20 cellular contexts compared by ENCODE assay signal in genomic region chrX:130287071-130287770, GRCh38. TPM values are rescaled to one million over a fixed set of nuclear protein-coding genes. Genes with fewer than 3 reads are reported as not detected.
A peak's percentile ranks its signal among the peaks of the same experiment; 100 is the strongest.
DNase-seq lines count a peak whose midpoint lies in the region; ATAC-seq, FAIRE-seq and TF ChIP-seq lines count a peak whose summit lies in the region.
"Had no signal": no experiment of that assay in that cellular context is flagged by ENCODE, and none has a peak within 500 bp of the region (broad histone marks: within the 10 kb centered on the region; RNA-seq: fewer than 3 reads in every experiment).

No MANE protein-coding gene starts in this region.

- TF ChIP-seq POLR2A in K562 (conservative IDR thresholded peaks at IDR 0.05) (no peak), HepG2 (IDR thresholded peaks at IDR 0.05; ENCODE audit: insufficient read depth in 1 of 2, low read depth in 2 of 2, low read length in 2 of 2) (no peak)

- intact Hi-C loops in K562 (cut with micrococcal nuclease) (no loop called here), HepG2 (cut with micrococcal nuclease; ENCODE audit: unreplicated experiment) (no loop called here)

- TF ChIP-seq EP300 in K562 (IDR thresholded peaks at IDR 0.05; ENCODE audit: low read length): no peak
- no peak for TF ChIP-seq EP300 in HepG2 (IDR thresholded peaks at IDR 0.05; ENCODE audit: low read depth in 2 of 2, low read length in 2 of 2)
- no peak for TF ChIP-seq EP300 in HepG2 (CRISPR knock-in tag; IDR thresholded peaks at IDR 0.05; ENCODE audit: borderline replicate concordance)

- H3K4me1 ChIP-seq in Karpas-422 (ENCODE audit: low read length): peaks cover 6% of the 10 kb centered on the region
- no peaks in the 10 kb centered on the region for H3K4me1 ChIP-seq in K562 (replicated peaks in 1 of 2; ENCODE audit: control insufficient read depth in 2 of 2, insufficient read depth in 2 of 2, low read length in 2 of 2)
- peaks cover 5% of the 10 kb centered on the region; the same call in 1 of the 2 replicates for H3K4me1 ChIP-seq in HepG2 (ENCODE audit: insufficient read depth, low read length)
- H3K4me1 ChIP-seq: Peyer's patch had no signal

- peak overlapping the region; percentile 5; the same call in 1 of the 2 replicates for H3K4me3 ChIP-seq in Karpas-422 (ENCODE audit: low read length)
- H3K4me3 ChIP-seq in K562: no peak overlapping the region
- peak overlapping the region; percentile 15 to 48 (median 42); a peak in 5 of 6 replicates for H3K4me3 ChIP-seq in HepG2 (replicated peaks in 1 of 3; ENCODE audit: insufficient read depth in 1 of 3, low read depth in 2 of 3, low read length in 3 of 3)
- H3K4me3 ChIP-seq: HAP-1, SJCRH30 had no signal

- TF ChIP-seq RAD21 in K562 (CRISPR knock-in tag; conservative IDR thresholded peaks at IDR 0.05 in 1 of 2, IDR thresholded peaks at IDR 0.05 in 1 of 2) (no peak), HepG2 (CRISPR knock-in tag; IDR thresholded peaks at IDR 0.05) (no peak)

- no peak overlapping the region for H3K27ac ChIP-seq in Karpas-422 (ENCODE audit: low read length)
- no peak overlapping the region for H3K27ac ChIP-seq in K562 (ENCODE audit: extremely low read depth, low read depth, low read length)
- no peak overlapping the region for H3K27ac ChIP-seq in HepG2 (ENCODE audit: extremely low read length, insufficient read depth, low read length)
- H3K27ac ChIP-seq: SJCRH30 had no signal

- FAIRE-seq in K562 (lab: Jason Lieb, UNC) (no peak), HepG2 (lab: Jason Lieb, UNC) (peak; percentile 90)
- FAIRE-seq: GM12891 had no signal

- H3K36me3 ChIP-seq in Karpas-422 (ENCODE audit: insufficient read depth, low read length): no peaks in the 10 kb centered on the region
- H3K36me3 ChIP-seq in K562 (ENCODE audit: control insufficient read depth, insufficient read depth, low read length): no peaks in the 10 kb centered on the region
- H3K36me3 ChIP-seq in HepG2 (replicated peaks in 1 of 2; ENCODE audit: control insufficient read depth in 1 of 2, insufficient read depth in 2 of 2, low read length in 2 of 2): no peaks in the 10 kb centered on the region
- H3K36me3 ChIP-seq: HAP-1, Peyer's patch, SJCRH30 had no signal

- 8% methylated on average over 11 of the region's 11 CpGs for WGBS in K562 (ENCODE audit: insufficient coverage, low coverage, missing lambda C conversion rate)
- WGBS in HepG2 (ENCODE audit: low lambda C conversion rate): 16% methylated on average over 5 of the region's 11 CpGs

- H3K9me3 ChIP-seq in Karpas-422 (ENCODE audit: low read length) (no peaks in the 10 kb centered on the region), K562 (replicated peaks; ENCODE audit: control insufficient read depth, insufficient read depth, low read depth, low read length) (no peaks in the 10 kb centered on the region; the same call in 1 of the 2 replicates), HepG2 (ENCODE audit: low read length) (no peaks in the 10 kb centered on the region)
- H3K9me3 ChIP-seq: Peyer's patch, SJCRH30 had no signal

- no peak for ATAC-seq in K562
- ATAC-seq in HepG2: peak; percentile 70
- ATAC-seq in HG02798 (IDR thresholded peaks at IDR 0.05; ENCODE audit: poor library complexity, unreplicated experiment): no peak
- ATAC-seq: CD8-positive, alpha-beta T cell had no signal

- no peak overlapping the region for H3K4me2 ChIP-seq in Karpas-422 (ENCODE audit: low read depth, low read length, poor library complexity, severe bottlenecking)
- H3K4me2 ChIP-seq in K562 (ENCODE audit: insufficient read depth, low read length): no peak overlapping the region
- peak overlapping the region; percentile 74 for H3K4me2 ChIP-seq in HepG2 (ENCODE audit: low read depth, low read length)

- H3K27me3 ChIP-seq in Karpas-422 (ENCODE audit: low read length) (peaks cover 4% of the 10 kb centered on the region; the same call in 1 of the 2 replicates), K562 (ENCODE audit: control insufficient read depth in 2 of 2, insufficient read depth in 2 of 2, low read length in 2 of 2) (no peaks in the 10 kb centered on the region; a peak in 1 of 5 replicates), HepG2 (ENCODE audit: control insufficient read depth in 1 of 2, insufficient read depth in 2 of 2, low read length in 2 of 2) (no peaks in the 10 kb centered on the region)
- H3K27me3 ChIP-seq: Peyer's patch, SJCRH30 had no signal

- CTCF ChIA-PET in K562 (lab: Yijun Ruan, JAX; ENCODE audit: low intra/inter-chr PET ratio): no interaction called here
- CTCF ChIA-PET in HepG2 (lab: Yijun Ruan, JAX; ENCODE audit: low intra/inter-chr PET ratio, low total read pairs): no interaction called here

- H3K9me1 ChIP-seq in K562 (ENCODE audit: control insufficient read depth, insufficient read depth, low read length): no peaks in the 10 kb centered on the region

- DNase-seq in Karpas-422 (no peak), K562 (ENCODE audit: extremely low read depth in 1 of 4, low spot score in 3 of 4) (no peak), HepG2 (ENCODE audit: low spot score) (peak; percentile 16), OCI-M2 (lab: John Stamatoyannopoulos, UW; ENCODE audit: unreplicated experiment) (no peak), T-helper 9 cell (no peak)
- no peak for DNase-seq in stimulated activated CD4-positive, alpha-beta T cell treated with anti-CD3 and anti-CD28 coated beads, Interleukin-4, amount 100 ng/mL, for 1 hour
- DNase-seq: ACHN; C1 segment of cervical spinal cord; CD8-positive, alpha-beta T cell; DMS153; NCI-H1417 treated with DMSO at 0.1 percent for 48 hours; NCI-H187; NCI-H2107; NCI-H69; NK-92 treated with Interleukin-12 subunit alpha and Interleukin-12 subunit beta, amount 100 ng/mL, for 24 hours; SJCRH30 had no signal

- BruUV-seq in K562 (replicated peaks; lab: Mats Ljungman, UMichigan) (no TSS peak), HepG2 (replicated peaks; lab: Mats Ljungman, UMichigan) (no TSS peak)

- POLR2A ChIA-PET in K562 (lab: Yijun Ruan, JAX) (no interaction called here), HepG2 (lab: Yijun Ruan, JAX) (no interaction called here)

- H4K20me1 ChIP-seq in Karpas-422 (ENCODE audit: insufficient read depth, low read depth, low read length): no peaks in the 10 kb centered on the region
- no peaks in the 10 kb centered on the region for H4K20me1 ChIP-seq in K562 (replicated peaks; ENCODE audit: control insufficient read depth, insufficient read depth, low read length)
- no peaks in the 10 kb centered on the region for H4K20me1 ChIP-seq in HepG2 (ENCODE audit: insufficient read depth, low read length)

- H2AFZ ChIP-seq in Karpas-422 (ENCODE audit: low read length): no peak overlapping the region
- peak overlapping the region; percentile 77 for H2AFZ ChIP-seq in K562 (ENCODE audit: low read depth, low read length)
- H2AFZ ChIP-seq in HepG2 (ENCODE audit: low read length): peak overlapping the region; percentile 69

- H3K79me2 ChIP-seq in Karpas-422 (ENCODE audit: low read length) (no peaks in the 10 kb centered on the region), K562 (ENCODE audit: control insufficient read depth, insufficient read depth, low read length) (no peaks in the 10 kb centered on the region), HepG2 (ENCODE audit: insufficient read depth, low read length) (no peaks in the 10 kb centered on the region)

- H3K9me2 ChIP-seq in Karpas-422 (replicated peaks; ENCODE audit: insufficient read depth, low read length): no peaks in the 10 kb centered on the region

- in situ Hi-C loops in K562 (cut with MboI): no loop called here
- in situ Hi-C loops in HepG2 (cut with HindIII; ENCODE audit: extremely low pct_ligation_motif_present, low pct_unique_long_range_greater_than_20kb): no loop called here

- TF ChIP-seq CTCF in K562 (IDR thresholded peaks at IDR 0.05 in 2 of 3, conservative IDR thresholded peaks at IDR 0.05 in 1 of 3; ENCODE audit: insufficient read depth in 2 of 3, low read depth in 1 of 3, low read length in 3 of 3) (no peak), HepG2 (CRISPR knock-in tag; IDR thresholded peaks at IDR 0.05) (no peak)

- H3K9ac ChIP-seq in Karpas-422 (ENCODE audit: low read length) (no peak overlapping the region), K562 (ENCODE audit: insufficient read depth in 1 of 2, low read depth in 2 of 2, low read length in 2 of 2) (no peak overlapping the region), HepG2 (ENCODE audit: insufficient read depth, low read depth, low read length) (no peak overlapping the region)

RNA-seq across cellular contexts. Expression of gene ZNF280C, which starts 18.5 kb away (rescaled TPM):
- 8.4 and 29.6 TPM in 2 replicates for total RNA-seq in Karpas-422 (2014; rRNA removed; shearing (Covaris generic); ENCODE audit: low replicate concordance)
- 3.2 and 11.5 TPM in 2 replicates for total RNA-seq in K562 (2011; cell fraction: chromatin; rRNA removed; ENCODE audit: low replicate concordance)
- total RNA-seq in K562 (2011; cell fraction: nucleolus; rRNA removed): 1.3 and 1.8 TPM in 2 replicates
- 4.5 and 8.2 TPM in 2 replicates for total RNA-seq in K562 (2011; cell fraction: nucleoplasm; rRNA removed)
- total RNA-seq in K562 (2014; rRNA removed): 2.5 and 3.2 TPM in 2 replicates
- total RNA-seq in K562 (2014; rRNA removed; fragmentation: Illumina TruSeq; extraction: Trizol): 7.6 and 7.7 TPM in 2 replicates
- 6.9 and 7.1 TPM in 2 replicates for total RNA-seq in K562 (2015; rRNA removed; fragmentation: Illumina TruSeq; extraction: Trizol)
- total RNA-seq in K562 (2021): 4.5 and 4.8 TPM in 2 replicates
- polyA plus RNA-seq in K562 (2011; rRNA removed): 6.6 and 8.3 TPM in 2 replicates
- 2.2 and 3.6 TPM in 2 replicates for polyA plus RNA-seq in K562 (2011; cell fraction: cytosol; rRNA removed)
- 2.8 and 3.5 TPM in 2 replicates for polyA plus RNA-seq in K562 (2011; cell fraction: nucleus; rRNA removed)
- polyA plus RNA-seq in K562 (2012): 1.2 and 1.7 TPM in 2 replicates
- polyA plus RNA-seq in K562 (2014; fragmentation: Illumina TruSeq; extraction: Trizol): 3.2 and 4.4 TPM in 2 replicates
- 1 to 10 TPM; 1.6 to 1.8 TPM for polyA plus RNA-seq in K562 (2014; fragmentation: Nextera tagmentation; extraction: Ambion mirVana)
- polyA plus RNA-seq in K562 (2014; rRNA removed): 3.6 and 4.8 TPM in 2 replicates
- 13.4 and 14.7 TPM in 2 replicates for polyA minus RNA-seq in K562 (2011; rRNA and poly(A)+ RNA removed)
- 2.9 and 3.9 TPM in 2 replicates for polyA minus RNA-seq in K562 (2011; cell fraction: cytosol; rRNA and poly(A)+ RNA removed)
- polyA minus RNA-seq in K562 (2011; cell fraction: nucleus; rRNA and poly(A)+ RNA removed): 2.2 and 5.0 TPM in 2 replicates
- total RNA-seq in HepG2 (2016; rRNA removed; fragmentation: Illumina TruSeq; extraction: Trizol): 3.3 and 5.4 TPM in 2 replicates
- 0.40 and 0.62 TPM in 2 replicates for total RNA-seq in HepG2 (2016; cell fraction: cytosol; rRNA removed; fragmentation: Illumina TruSeq; extraction: Trizol; ENCODE audit: low read depth)
- 3.0 and 5.0 TPM in 2 replicates for total RNA-seq in HepG2 (2016; cell fraction: insoluble cytoplasmic fraction; rRNA removed; fragmentation: Illumina TruSeq; extraction: Trizol)
- 2.7 and 2.8 TPM in 2 replicates for total RNA-seq in HepG2 (2016; cell fraction: membrane; rRNA removed; fragmentation: Illumina TruSeq; extraction: Trizol)
- 3.1 and 5.0 TPM in 2 replicates for total RNA-seq in HepG2 (2016; cell fraction: nucleus; rRNA removed; fragmentation: Illumina TruSeq; extraction: Trizol)
- 2.7 and 3.0 TPM in 2 replicates for polyA plus RNA-seq in HepG2 (2011; rRNA removed)
- polyA plus RNA-seq in HepG2 (2011; cell fraction: cytosol; rRNA removed): 1.1 and 1.8 TPM in 2 replicates
- 1.4 and 2.0 TPM in 2 replicates for polyA plus RNA-seq in HepG2 (2011; cell fraction: nucleus; rRNA removed)
- polyA plus RNA-seq in HepG2 (2012): 0.96 and 1.4 TPM in 2 replicates
- 0.08 TPM in 2 replicates for polyA plus RNA-seq in HepG2 (2016; cell fraction: cytosol; fragmentation: Illumina TruSeq; extraction: Trizol; ENCODE audit: low read depth)
- 3.0 and 3.2 TPM in 2 replicates for polyA plus RNA-seq in HepG2 (2016; cell fraction: insoluble cytoplasmic fraction; fragmentation: Illumina TruSeq; extraction: Trizol; ENCODE audit: low read depth)
- polyA plus RNA-seq in HepG2 (2016; cell fraction: membrane; fragmentation: Illumina TruSeq; extraction: Trizol; ENCODE audit: low read depth): 0.23 and 0.34 TPM in 2 replicates
- 4.2 and 4.8 TPM in 2 replicates for polyA plus RNA-seq in HepG2 (2016; cell fraction: nucleus; fragmentation: Illumina TruSeq; extraction: Trizol; ENCODE audit: insufficient read depth, low read depth)
- polyA minus RNA-seq in HepG2 (2011; rRNA and poly(A)+ RNA removed; ENCODE audit: low replicate concordance): 2.0 and 3.9 TPM in 2 replicates
- 2.5 and 3.0 TPM in 2 replicates for polyA minus RNA-seq in HepG2 (2011; cell fraction: cytosol; rRNA and poly(A)+ RNA removed)
- 4.1 and 7.0 TPM in 2 replicates for polyA minus RNA-seq in HepG2 (2011; cell fraction: nucleus; rRNA and poly(A)+ RNA removed)

RNA-seq across cellular contexts. Expression of gene SLC25A14, which starts 52.5 kb away (rescaled TPM):
- 18.3 and 20.8 TPM in 2 replicates for total RNA-seq in Karpas-422 (2014; rRNA removed; shearing (Covaris generic); ENCODE audit: low replicate concordance)
- total RNA-seq in K562 (2011; cell fraction: chromatin; rRNA removed; ENCODE audit: low replicate concordance): 17.0 and 28.3 TPM in 2 replicates
- 9.1 and 9.5 TPM in 2 replicates for total RNA-seq in K562 (2011; cell fraction: nucleolus; rRNA removed)
- total RNA-seq in K562 (2011; cell fraction: nucleoplasm; rRNA removed): 15.0 and 16.3 TPM in 2 replicates
- total RNA-seq in K562 (2014; rRNA removed): 9.0 and 9.5 TPM in 2 replicates
- total RNA-seq in K562 (2014; rRNA removed; fragmentation: Illumina TruSeq; extraction: Trizol): 15.8 and 16.9 TPM in 2 replicates
- 14.0 and 15.2 TPM in 2 replicates for total RNA-seq in K562 (2015; rRNA removed; fragmentation: Illumina TruSeq; extraction: Trizol)
- 13.7 and 14.7 TPM in 2 replicates for total RNA-seq in K562 (2021)
- polyA plus RNA-seq in K562 (2011; rRNA removed): 18.9 and 21.5 TPM in 2 replicates
- 4.0 and 9.3 TPM in 2 replicates for polyA plus RNA-seq in K562 (2011; cell fraction: cytosol; rRNA removed)
- polyA plus RNA-seq in K562 (2011; cell fraction: nucleus; rRNA removed): 27.9 and 40.5 TPM in 2 replicates
- polyA plus RNA-seq in K562 (2012): 15.0 and 17.6 TPM in 2 replicates
- 13.6 and 14.8 TPM in 2 replicates for polyA plus RNA-seq in K562 (2014; fragmentation: Illumina TruSeq; extraction: Trizol)
- polyA plus RNA-seq in K562 (2014; fragmentation: Nextera tagmentation; extraction: Ambion mirVana): 10 to 100 TPM; 32.1 to 33.3 TPM
- 17.9 and 19.3 TPM in 2 replicates for polyA plus RNA-seq in K562 (2014; rRNA removed)
- polyA minus RNA-seq in K562 (2011; rRNA and poly(A)+ RNA removed): 16.8 and 17.8 TPM in 2 replicates
- 4.0 and 6.0 TPM in 2 replicates for polyA minus RNA-seq in K562 (2011; cell fraction: cytosol; rRNA and poly(A)+ RNA removed)
- 12.1 and 15.6 TPM in 2 replicates for polyA minus RNA-seq in K562 (2011; cell fraction: nucleus; rRNA and poly(A)+ RNA removed)
- total RNA-seq in HepG2 (2016; rRNA removed; fragmentation: Illumina TruSeq; extraction: Trizol): 7.4 and 14.0 TPM in 2 replicates
- total RNA-seq in HepG2 (2016; cell fraction: cytosol; rRNA removed; fragmentation: Illumina TruSeq; extraction: Trizol; ENCODE audit: low read depth): 5.8 and 6.3 TPM in 2 replicates
- total RNA-seq in HepG2 (2016; cell fraction: insoluble cytoplasmic fraction; rRNA removed; fragmentation: Illumina TruSeq; extraction: Trizol): 9.0 and 14.3 TPM in 2 replicates
- total RNA-seq in HepG2 (2016; cell fraction: membrane; rRNA removed; fragmentation: Illumina TruSeq; extraction: Trizol): 7.6 and 7.8 TPM in 2 replicates
- 18.4 and 23.6 TPM in 2 replicates for total RNA-seq in HepG2 (2016; cell fraction: nucleus; rRNA removed; fragmentation: Illumina TruSeq; extraction: Trizol)
- polyA plus RNA-seq in HepG2 (2011; rRNA removed): 12.8 and 15.6 TPM in 2 replicates
- 3.6 and 6.8 TPM in 2 replicates for polyA plus RNA-seq in HepG2 (2011; cell fraction: cytosol; rRNA removed)
- polyA plus RNA-seq in HepG2 (2011; cell fraction: nucleus; rRNA removed): 28.0 and 36.8 TPM in 2 replicates
- polyA plus RNA-seq in HepG2 (2012): 11.2 and 13.6 TPM in 2 replicates
- 4.2 and 5.2 TPM in 2 replicates for polyA plus RNA-seq in HepG2 (2016; cell fraction: cytosol; fragmentation: Illumina TruSeq; extraction: Trizol; ENCODE audit: low read depth)
- 7.6 and 8.0 TPM in 2 replicates for polyA plus RNA-seq in HepG2 (2016; cell fraction: insoluble cytoplasmic fraction; fragmentation: Illumina TruSeq; extraction: Trizol; ENCODE audit: low read depth)
- polyA plus RNA-seq in HepG2 (2016; cell fraction: membrane; fragmentation: Illumina TruSeq; extraction: Trizol; ENCODE audit: low read depth): 5.2 and 6.7 TPM in 2 replicates
- 32.4 and 37.7 TPM in 2 replicates for polyA plus RNA-seq in HepG2 (2016; cell fraction: nucleus; fragmentation: Illumina TruSeq; extraction: Trizol; ENCODE audit: insufficient read depth, low read depth)
- polyA minus RNA-seq in HepG2 (2011; rRNA and poly(A)+ RNA removed; ENCODE audit: low replicate concordance): 6.7 and 13.0 TPM in 2 replicates
- 3.8 and 6.4 TPM in 2 replicates for polyA minus RNA-seq in HepG2 (2011; cell fraction: cytosol; rRNA and poly(A)+ RNA removed)
- 27.6 and 28.6 TPM in 2 replicates for polyA minus RNA-seq in HepG2 (2011; cell fraction: nucleus; rRNA and poly(A)+ RNA removed)
